ENCODE assay signal across 23 cellular contexts in genomic region chr9:137082222-137082924, GRCh38. TPM values are rescaled to one million over a fixed set of nuclear protein-coding genes. Genes with fewer than 3 reads are reported as not detected.
A peak's percentile ranks its signal among the peaks of the same experiment; 100 is the strongest.
DNase-seq lines count a peak whose midpoint lies in the region; FAIRE-seq and TF ChIP-seq lines count a peak whose summit lies in the region.
"Had no signal": no experiment of that assay in that cellular context is flagged by ENCODE, and none has a peak within 500 bp of the region (broad histone marks: within the 10 kb centered on the region; RNA-seq: fewer than 3 reads in every experiment).

No MANE protein-coding gene starts in this region.

- H3K27ac ChIP-seq in WERI-Rb-1 (peak overlapping the region; percentile 91), mesenchymal stem cell (ENCODE audit: low read length, poor library complexity, severe bottlenecking) (peak overlapping the region; percentile 85), suprapubic skin (peak overlapping the region; percentile 96)
- H3K27ac ChIP-seq: thyroid gland had no signal

- H2BK120ac ChIP-seq in mesenchymal stem cell (ENCODE audit: low read depth, low read length): no peak overlapping the region

- WGBS in mesenchymal stem cell: 96% methylated on average over 16 of the region's 16 CpGs
- WGBS in suprapubic skin: 97% methylated on average over 10 of the region's 16 CpGs

- TF ChIP-seq EP300 in suprapubic skin (IDR thresholded peaks at IDR 0.05): no peak

- peaks cover 56% of the 10 kb centered on the region for H3K36me3 ChIP-seq in WERI-Rb-1
- H3K36me3 ChIP-seq in mesenchymal stem cell (ENCODE audit: control insufficient read depth in 1 of 2, insufficient read depth in 2 of 2, low read depth in 1 of 2, low read length in 2 of 2): peaks cover 45 to 46% of the 10 kb centered on the region in 2 experiments
- peaks cover 34% of the 10 kb centered on the region for H3K36me3 ChIP-seq in suprapubic skin

- H3K4ac ChIP-seq in mesenchymal stem cell (ENCODE audit: low read depth in 1 of 2, low read length in 2 of 2): peak overlapping the region in 1 of 2 experiments; percentile 37

- peak overlapping the region; percentile 29 for H2AK5ac ChIP-seq in mesenchymal stem cell (ENCODE audit: low read length, severe bottlenecking)

- peak overlapping the region in 1 of 2 experiments; percentile 5 for H3K14ac ChIP-seq in mesenchymal stem cell (ENCODE audit: low read length in 2 of 2)

- no peak overlapping the region for H2BK5ac ChIP-seq in mesenchymal stem cell (ENCODE audit: low read depth, low read length, poor library complexity, severe bottlenecking)

- H2BK15ac ChIP-seq in mesenchymal stem cell (ENCODE audit: low read depth, poor library complexity, severe bottlenecking): no peak overlapping the region

- peak overlapping the region in 1 of 2 experiments; percentile 37 for H2BK12ac ChIP-seq in mesenchymal stem cell (ENCODE audit: low read length in 2 of 2)

- TF ChIP-seq CTCF in WERI-Rb-1 (IDR thresholded peaks at IDR 0.05; ENCODE audit: low read depth, low read length) (no peak), suprapubic skin (IDR thresholded peaks at IDR 0.05) (no peak), D721Med (IDR thresholded peaks at IDR 0.05; ENCODE audit: insufficient read depth, missing control alignments) (no peak)

- H3K9ac ChIP-seq in mesenchymal stem cell (ENCODE audit: low read length): peak overlapping the region; percentile 74

- H2AFZ ChIP-seq in mesenchymal stem cell (ENCODE audit: low read depth, low read length): no peak overlapping the region

- H3K27me3 ChIP-seq in WERI-Rb-1 (ENCODE audit: insufficient read depth, low read depth, severe bottlenecking) (no peaks in the 10 kb centered on the region), mesenchymal stem cell (ENCODE audit: control insufficient read depth in 1 of 2, insufficient read depth in 1 of 2, low read length in 2 of 2) (no peaks in the 10 kb centered on the region), suprapubic skin (no peaks in the 10 kb centered on the region)
- H3K27me3 ChIP-seq: dorsolateral prefrontal cortex, thyroid gland had no signal

- no peak overlapping the region for H4K8ac ChIP-seq in mesenchymal stem cell (ENCODE audit: low read length)

- DNase-seq in D341Med (ENCODE audit: low spot score) (peak; percentile 3), WERI-Rb-1 (no peak), mesenchymal stem cell (no peak), suprapubic skin (ENCODE audit: low spot score in 2 of 2) (no peak), HCEC 1CT (no peak), D721Med (ENCODE audit: insufficient read length, low spot score) (no peak), NCI-H1436 (lab: John Stamatoyannopoulos, UW) (no peak)
- DNase-seq: activated CD4-positive, alpha-beta T cell treated with anti-CD3 and anti-CD28 coated beads, Interleukin-2, amount 50 U/mL, for 4 hours; AML-193; COR-L47; DMS79 treated with DMSO at 0.1 percent for 48 hours; dorsolateral prefrontal cortex; H7; head of caudate nucleus; NCI-H2029 treated with DMSO at 0.1 percent for 48 hours; NCI-H345; stimulated activated CD4-positive, alpha-beta T cell treated with anti-CD3 and anti-CD28 coated beads, Interleukin-2, amount 100 ng/mL, for 48 hours; thyroid gland had no signal

- no peak overlapping the region for H3K23ac ChIP-seq in mesenchymal stem cell (ENCODE audit: low read length in 2 of 2)

- H4K91ac ChIP-seq in mesenchymal stem cell (ENCODE audit: low read length): no peak overlapping the region

- no peak for FAIRE-seq in D721Med (lab: Jason Lieb, UNC)
- FAIRE-seq: HepG2 had no signal

- H3K4me3 ChIP-seq in WERI-Rb-1 (ENCODE audit: low read depth, low read length) (no peak overlapping the region), mesenchymal stem cell (ENCODE audit: insufficient read depth in 1 of 2, low read depth in 1 of 2, low read length in 2 of 2) (peak overlapping the region in 1 of 2 experiments; percentile 25), suprapubic skin (no peak overlapping the region)
- H3K4me3 ChIP-seq: dorsolateral prefrontal cortex, thyroid gland had no signal

- no peak overlapping the region for H3K4me2 ChIP-seq in mesenchymal stem cell (ENCODE audit: low read length, poor library complexity, severe bottlenecking)

- no peaks in the 10 kb centered on the region for H3K9me3 ChIP-seq in WERI-Rb-1 (ENCODE audit: severe bottlenecking)
- no peaks in the 10 kb centered on the region for H3K9me3 ChIP-seq in mesenchymal stem cell (ENCODE audit: control insufficient read depth, low read length)
- no peaks in the 10 kb centered on the region for H3K9me3 ChIP-seq in suprapubic skin
- H3K9me3 ChIP-seq: thyroid gland had no signal

- H3K79me1 ChIP-seq in mesenchymal stem cell (replicated peaks; ENCODE audit: low read length, poor library complexity, severe bottlenecking): peaks cover 37% of the 10 kb centered on the region

- H3K4me1 ChIP-seq in mesenchymal stem cell (ENCODE audit: control insufficient read depth, insufficient read depth, low read depth, low read length) (peaks cover 51% of the 10 kb centered on the region), suprapubic skin (peaks cover 67% of the 10 kb centered on the region)

- peak overlapping the region in 1 of 2 experiments; percentile 13 for H3K18ac ChIP-seq in mesenchymal stem cell (ENCODE audit: low read depth in 1 of 2, low read length in 2 of 2)

- no peak for TF ChIP-seq POLR2A in suprapubic skin (IDR thresholded peaks at IDR 0.05)

RNA-seq across cellular contexts. Expression of gene MAN1B1, which starts 4.4 kb away (rescaled TPM):
- 67.1 TPM for polyA plus RNA-seq in mesenchymal stem cell (2013, experiment 1 of 2)
- 66.3 TPM for polyA plus RNA-seq in mesenchymal stem cell (2013, experiment 2 of 2)
- total RNA-seq in suprapubic skin: 10 to 100 TPM; 52.1 to 99.2 (median 63.1) TPM

RNA-seq across cellular contexts. Expression of gene UAP1L1, which starts 5.1 kb away (rescaled TPM):
- 27.8 TPM for polyA plus RNA-seq in mesenchymal stem cell (2013, experiment 1 of 2)
- 27.0 TPM for polyA plus RNA-seq in mesenchymal stem cell (2013, experiment 2 of 2)
- total RNA-seq in suprapubic skin: 10 to 100 TPM in 1 of 4 donors, 1 to 10 TPM in 3; 5.0 to 10.1 (median 6.8) TPM

RNA-seq across cellular contexts. Expression of gene SAPCD2, which starts 12.0 kb away (rescaled TPM):
- polyA plus RNA-seq in mesenchymal stem cell (2013, experiment 1 of 2): 1.3 TPM
- polyA plus RNA-seq in mesenchymal stem cell (2013, experiment 2 of 2): 1.2 TPM
- total RNA-seq in suprapubic skin: 10 to 100 TPM in 3 of 4 donors, 1 to 10 TPM in 1; 8.2 to 13.6 (median 13.3) TPM

RNA-seq across cellular contexts. Expression of gene ENTPD2, which starts 28.5 kb away (rescaled TPM):
- polyA plus RNA-seq in mesenchymal stem cell (2013, experiment 1 of 2): not detected
- not detected for polyA plus RNA-seq in mesenchymal stem cell (2013, experiment 2 of 2)
- 10 to 100 TPM; 13.3 to 20.8 (median 16.7) TPM for total RNA-seq in suprapubic skin
- total RNA-seq: activated T-helper 1 cell treated with anti-CD3 and anti-CD28 coated beads, Interleukin-12 subunit alpha, Interleukin-12 subunit beta, Interleukin-2, Interleukin-4 antibody, amounts not matched to agents 30 ng/mL and 10 ng/mL and 1 ng/mL, durations not matched to agents 14 hours and 24 hours and 36 hours; H7; lung microvascular endothelial cell; pulmonary artery endothelial cell had no signal
- polyA plus RNA-seq: aorta had no signal

RNA-seq across cellular contexts. Expression of gene DPP7, which starts 32.2 kb away (rescaled TPM):
- 101 TPM for polyA plus RNA-seq in mesenchymal stem cell (2013, experiment 1 of 2)
- polyA plus RNA-seq in mesenchymal stem cell (2013, experiment 2 of 2): 96.2 TPM
- 100 to 1,000 TPM in 2 of 4 donors, 10 to 100 TPM in 2; 71.4 to 139 (median 96.5) TPM for total RNA-seq in suprapubic skin
